ENCODE assay signal across 8 cellular contexts in the genomic region with DNA sequence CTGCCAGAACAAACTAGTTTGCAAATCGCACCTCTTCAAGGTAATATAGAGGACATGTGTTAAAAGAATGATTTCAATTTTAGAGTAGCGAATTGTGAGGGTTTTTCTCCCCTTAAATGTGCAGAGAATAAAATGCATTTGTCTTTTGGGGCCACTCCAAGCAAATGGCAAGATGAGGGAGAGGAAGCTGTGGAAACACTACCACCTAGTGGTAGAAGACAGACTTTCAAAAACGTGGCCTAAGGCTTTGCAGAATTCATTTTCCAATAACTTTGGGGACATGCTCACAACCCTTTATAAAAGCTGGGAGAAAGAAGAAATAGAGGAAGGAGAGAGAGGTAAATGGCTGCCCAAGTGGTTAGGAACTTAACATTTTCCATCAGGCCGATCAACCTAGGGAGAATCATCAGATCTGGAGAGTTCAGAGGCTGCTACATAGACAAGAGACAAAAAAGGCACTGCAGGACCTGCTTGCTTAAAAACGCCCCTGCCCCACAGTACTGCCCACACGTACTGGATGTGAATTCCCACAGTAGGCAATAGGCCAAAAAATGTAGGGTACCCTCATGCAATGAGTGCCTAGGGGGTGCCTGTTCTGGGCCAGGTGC. TPM values are rescaled to one million over a fixed set of nuclear protein-coding genes. Genes with fewer than 3 reads are reported as not detected.
DNase-seq lines count a peak whose midpoint lies in the region; ATAC-seq and TF ChIP-seq lines count a peak whose summit lies in the region.

No MANE protein-coding gene starts in this region.

- H2AFZ ChIP-seq in GM23248, result no peak overlapping the region

- H3K4me2 ChIP-seq in GM23248 (ENCODE audit: unreplicated experiment), result no peak overlapping the region

- H3K9me3 Mint-ChIP-seq in activated T-helper 17 cell treated with anti-CD3 and anti-CD28 coated beads, Interleukin-2, amount 50 U/mL, for 72 hours, result no peaks in the 10 kb centered on the region

- H3K79me2 ChIP-seq in GM23248 (ENCODE audit: insufficient read depth), result no peaks in the 10 kb centered on the region

- WGBS in GM23248 (ENCODE audit: low coverage in 1 of 2, low lambda C conversion rate in 2 of 2, missing lambda C conversion rate in 2 of 2), 2 experiments, result 1 to 2% methylated on average over 6 of the region's 6 CpGs
- WGBS in psoas muscle, 3 donors, result 11 to 14% (median 13%) methylated on average over 6 of the region's 6 CpGs

- in situ Hi-C loops in GM23248 (cut with MboI), result loop anchor here (25.0 kb wide), 2 partner anchors 393 to 718 kb away; a partner anchor contains a TSS

- H3K36me3 Mint-ChIP-seq in activated T-helper 17 cell treated with anti-CD3 and anti-CD28 coated beads, Interleukin-2, amount 50 U/mL, for 72 hours (ENCODE audit: low read depth), result no peaks in the 10 kb centered on the region

- intact Hi-C loops in head of caudate nucleus (cut with DNase I) (no loop called here), psoas muscle (cut with DNase I) (loop anchor here in 1 of 2 donors (5.0 kb wide), 1 partner anchor 708 kb away; no protein-coding TSS in a partner anchor)

- ATAC-seq in activated T-helper 17 cell treated with anti-CD3 and anti-CD28 coated beads, Interleukin-2, amount 50 U/mL, for 72 hours (replicated peaks), result peak; percentile 63
- ATAC-seq in psoas muscle (peak; percentile 54 to 91 (median 78)), HG03097 (IDR thresholded peaks at IDR 0.05; ENCODE audit: low FRiP score, unreplicated experiment) (no peak), GM19035 (IDR thresholded peaks at IDR 0.05; ENCODE audit: unreplicated experiment) (no peak)

- H3K27me3 Mint-ChIP-seq in activated T-helper 17 cell treated with anti-CD3 and anti-CD28 coated beads, Interleukin-2, amount 50 U/mL, for 72 hours, result peaks cover 17% of the 10 kb centered on the region

- H4K20me1 ChIP-seq in GM23248 (ENCODE audit: insufficient read depth), result no peaks in the 10 kb centered on the region

- H3K36me3 ChIP-seq in GM23248 (ENCODE audit: low read depth) (no peaks in the 10 kb centered on the region), psoas muscle (ENCODE audit: insufficient read depth in 1 of 2, low read depth in 1 of 2) (no peaks in the 10 kb centered on the region)

- H3K9me2 ChIP-seq in GM23248 (ENCODE audit: insufficient read depth), result no peaks in the 10 kb centered on the region

- H3K4me3 ChIP-seq in GM23248, result no peak overlapping the region
- no peak overlapping the region for H3K4me3 ChIP-seq in psoas muscle

- peak; percentile 86 for TF ChIP-seq CTCF in psoas muscle (IDR thresholded peaks at IDR 0.05)

- DNase-seq in DMS 273 (lab: John Stamatoyannopoulos, UW; ENCODE audit: unreplicated experiment), result peak; percentile 76
- peak; percentile 74 for DNase-seq in GM23248
- DNase-seq in NCI-H2196 (lab: John Stamatoyannopoulos, UW; ENCODE audit: unreplicated experiment), result peak; percentile 61
- peak in 22 of 42 donors; percentile 27 to 81 (median 51) for DNase-seq in head of caudate nucleus
- no peak for DNase-seq in psoas muscle

- H3K27me3 ChIP-seq in GM23248 (replicated peaks; ENCODE audit: insufficient read depth), result peaks cover 38% of the 10 kb centered on the region
- peaks cover 0 to 17% (median 0%) of the 10 kb centered on the region in 3 donors for H3K27me3 ChIP-seq in psoas muscle (ENCODE audit: insufficient read depth in 3 of 3, low read length in 2 of 3)

- no peak overlapping the region for H3K9ac ChIP-seq in GM23248

- H3K27ac ChIP-seq in GM23248, result no peak overlapping the region
- no peak overlapping the region for H3K27ac ChIP-seq in psoas muscle

- no peak overlapping the region for H3K4me3 Mint-ChIP-seq in activated T-helper 17 cell treated with anti-CD3 and anti-CD28 coated beads, Interleukin-2, amount 50 U/mL, for 72 hours

- H3K4me1 ChIP-seq in GM23248 (ENCODE audit: insufficient read depth) (no peaks in the 10 kb centered on the region), psoas muscle (no peaks in the 10 kb centered on the region)

- no peak overlapping the region for H3K27ac Mint-ChIP-seq in activated T-helper 17 cell treated with anti-CD3 and anti-CD28 coated beads, Interleukin-2, amount 50 U/mL, for 72 hours

- H3K9me3 ChIP-seq in GM23248 (ENCODE audit: low read depth), result no peaks in the 10 kb centered on the region
- no peaks in the 10 kb centered on the region for H3K9me3 ChIP-seq in psoas muscle

- no peaks in the 10 kb centered on the region for H3F3A ChIP-seq in GM23248 (ENCODE audit: insufficient read depth)

- H3K4me1 Mint-ChIP-seq in activated T-helper 17 cell treated with anti-CD3 and anti-CD28 coated beads, Interleukin-2, amount 50 U/mL, for 72 hours, result no peaks in the 10 kb centered on the region

RNA-seq across cellular contexts. Expression of a gene that starts 15.7 kb away (rescaled TPM):
- total RNA-seq in GM23248 (2014; rRNA removed; shearing (Covaris generic)), result 65.9 and 74.1 TPM in 2 replicates
- polyA plus RNA-seq in GM23248 (2016; fragmentation: Nextera tagmentation; extraction: Ambion mirVana) (76.3 and 77.3 TPM in 2 replicates), psoas muscle (10 to 100 TPM; 57.4 to 94.9 (median 88.0) TPM)
- 1 to 10 TPM; 4.9 to 6.3 TPM for total RNA-seq in activated T-helper 17 cell treated with anti-CD3 and anti-CD28 coated beads, Interleukin-2, amount 50 U/mL, for 72 hours
- total RNA-seq in psoas muscle, result 10 to 100 TPM; 24.9 to 38.4 (median 26.1) TPM

RNA-seq across cellular contexts. Expression of a gene that starts 38.2 kb away (rescaled TPM):
- not detected in 2 replicates for total RNA-seq in GM23248 (2014; rRNA removed; shearing (Covaris generic))
- polyA plus RNA-seq in GM23248 (2016; fragmentation: Nextera tagmentation; extraction: Ambion mirVana) (0.08 TPM in 1 of 2 replicates, not detected in the other), psoas muscle (1 to 10 TPM; 3.1 to 7.7 (median 4.2) TPM)
- under 1 TPM; 0.11 to 0.13 TPM for total RNA-seq in activated T-helper 17 cell treated with anti-CD3 and anti-CD28 coated beads, Interleukin-2, amount 50 U/mL, for 72 hours
- total RNA-seq in psoas muscle, result 10 to 100 TPM in 2 of 4 donors, 1 to 10 TPM in 1, under 1 TPM in 1; 0.50 to 35.5 (median 9.2) TPM

Comparison
In these comparisons a context has a peak if more than half of its experiments do, and no peak if none do; other contexts are left out.
1. DNase-seq: peak in DMS 273 (single experiment), GM23248 (single experiment), NCI-H2196 (single experiment) and head of caudate nucleus (22 of 42); none in psoas muscle (0 of 2).
2. ATAC-seq: peak in activated T-helper 17 cell treated with anti-CD3 and anti-CD28 coated beads, Interleukin-2, amount 50 U/mL, for 72 hours (single experiment) and psoas muscle (4 of 4); none in HG03097 (single experiment) and GM19035 (single experiment).